In the genomic region with DNA sequence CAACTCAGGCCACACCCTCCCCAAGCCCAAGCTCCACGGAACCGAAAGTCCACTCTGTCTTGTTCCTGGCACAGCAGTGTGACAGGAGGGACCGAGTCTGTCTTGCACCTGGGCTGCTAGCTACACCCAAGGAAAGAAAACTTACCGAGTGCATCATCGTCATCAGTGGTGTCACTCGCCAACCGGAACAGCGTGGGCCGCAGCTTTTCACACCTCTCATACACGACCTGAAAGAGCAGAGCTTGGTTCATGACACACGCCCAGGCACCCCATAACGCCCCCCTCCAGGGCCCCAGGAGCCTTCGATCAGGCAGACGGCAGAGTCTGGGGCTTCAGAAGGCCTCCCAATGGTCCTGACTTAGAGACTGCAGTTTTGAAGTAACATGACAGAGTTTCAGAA, we compare ENCODE assay signal across 19 cellular contexts. TPM values are rescaled to one million over a fixed set of nuclear protein-coding genes. Genes with fewer than 3 reads are reported as not detected.
DNase-seq lines count a peak whose midpoint lies in the region; ATAC-seq and TF ChIP-seq lines count a peak whose summit lies in the region.
"Had no signal": no experiment of that assay in that cellular context is flagged by ENCODE, and none has a peak within 500 bp of the region (broad histone marks: within the 10 kb centered on the region; RNA-seq: fewer than 3 reads in every experiment).

No MANE protein-coding gene starts in this region.

- H3K36me3 Mint-ChIP-seq in T-cell (peaks cover 70% of the 10 kb centered on the region), glutamatergic neuron (ENCODE audit: unreplicated experiment) (no peaks in the 10 kb centered on the region)
- H3K36me3 Mint-ChIP-seq in activated naive CD8-positive, alpha-beta T cell treated with anti-CD3 and anti-CD28 coated beads, Interleukin-2, amount 50 U/mL, for 24 hours (ENCODE audit: low read depth) = peaks cover 47% of the 10 kb centered on the region
- H3K36me3 Mint-ChIP-seq in stimulated activated memory B cell treated with anti-CD40 and anti-IgM and Interleukin-4, amounts not matched to agents 10 μg/mL and 1 μg/mL and 100 μg/mL, for 72 hours = peaks cover 76% of the 10 kb centered on the region

- 89 to 93% methylated on average over 14 of the region's 14 CpGs for WGBS in lower leg skin, 2 donors

- POLR2A ChIA-PET in T-cell (lab: Charles Lee) = interaction anchor here (0.5 to 1.1 kb wide), 3 partner anchors 22 to 30 kb away, joined by 3 to 6 read pairs (median 5); no protein-coding TSS in a partner anchor

- ATAC-seq in T-cell (replicated peaks in 1 of 4) = peak in 3 of 4 experiments; percentile 31 to 85 (median 84)
- peak; percentile 62 for ATAC-seq in activated naive CD8-positive, alpha-beta T cell treated with anti-CD3 and anti-CD28 coated beads, Interleukin-2, amount 50 U/mL, for 24 hours
- ATAC-seq in stimulated activated memory B cell treated with anti-CD40 and anti-IgM and Interleukin-4, amounts not matched to agents 10 μg/mL and 1 μg/mL and 100 μg/mL, for 72 hours = peak; percentile 48
- ATAC-seq: A549, foreskin keratinocyte had no signal

- H3K4me1 Mint-ChIP-seq in T-cell (peaks cover 0 to 4% (median 3%) of the 10 kb centered on the region in 3 donors), glutamatergic neuron (ENCODE audit: low read depth, unreplicated experiment) (no peaks in the 10 kb centered on the region)
- peaks cover 5% of the 10 kb centered on the region for H3K4me1 Mint-ChIP-seq in activated naive CD8-positive, alpha-beta T cell treated with anti-CD3 and anti-CD28 coated beads, Interleukin-2, amount 50 U/mL, for 24 hours
- H3K4me1 Mint-ChIP-seq in stimulated activated memory B cell treated with anti-CD40 and anti-IgM and Interleukin-4, amounts not matched to agents 10 μg/mL and 1 μg/mL and 100 μg/mL, for 72 hours = peaks cover 6% of the 10 kb centered on the region
- H3K4me1 Mint-ChIP-seq: endodermal cell had no signal

- H3K27me3 Mint-ChIP-seq in T-cell (no peaks in the 10 kb centered on the region), glutamatergic neuron (ENCODE audit: unreplicated experiment) (no peaks in the 10 kb centered on the region)
- no peaks in the 10 kb centered on the region for H3K27me3 Mint-ChIP-seq in activated naive CD8-positive, alpha-beta T cell treated with anti-CD3 and anti-CD28 coated beads, Interleukin-2, amount 50 U/mL, for 24 hours
- no peaks in the 10 kb centered on the region for H3K27me3 Mint-ChIP-seq in stimulated activated memory B cell treated with anti-CD40 and anti-IgM and Interleukin-4, amounts not matched to agents 10 μg/mL and 1 μg/mL and 100 μg/mL, for 72 hours

- no peak for TF ChIP-seq POLR2A in lower leg skin (IDR thresholded peaks at IDR 0.05)

- peak overlapping the region in 2 of 3 donors; percentile 25 to 46 for H3K4me3 Mint-ChIP-seq in T-cell
- H3K4me3 Mint-ChIP-seq in activated naive CD8-positive, alpha-beta T cell treated with anti-CD3 and anti-CD28 coated beads, Interleukin-2, amount 50 U/mL, for 24 hours = no peak overlapping the region
- peak overlapping the region; percentile 49 for H3K4me3 Mint-ChIP-seq in stimulated activated memory B cell treated with anti-CD40 and anti-IgM and Interleukin-4, amounts not matched to agents 10 μg/mL and 1 μg/mL and 100 μg/mL, for 72 hours
- no peak overlapping the region for H3K4me3 Mint-ChIP-seq in glutamatergic neuron (ENCODE audit: unreplicated experiment)
- H3K4me3 Mint-ChIP-seq: endodermal cell had no signal

- H3K4me3 ChIP-seq in lower leg skin (ENCODE audit: low read depth, poor library complexity, severe bottlenecking) = no peak overlapping the region
- H3K4me3 ChIP-seq: A549, thyroid gland had no signal

- TF ChIP-seq CTCF in lower leg skin (IDR thresholded peaks at IDR 0.05) (no peak), glutamatergic neuron (IDR thresholded peaks at IDR 0.05; ENCODE audit: partially characterized antibody, unreplicated experiment) (no peak)

- DNase-seq in activated T-cell treated with anti-CD3 and anti-CD28 coated beads, Interleukin-2, amount 50 U/mL, for 1 hour = peak; percentile 44
- no peak for DNase-seq in activated T-cell treated with anti-CD3 and anti-CD28 coated beads for 4 hours
- DNase-seq in T-cell = peak in 33 of 34 experiments; percentile 2 to 75 (median 50)
- no peak for DNase-seq in activated naive CD8-positive, alpha-beta T cell treated with anti-CD3 and anti-CD28 coated beads, Interleukin-2, amount 50 U/mL, for 24 hours
- DNase-seq in lower leg skin (ENCODE audit: low spot score in 2 of 2) = no peak
- DNase-seq in foreskin melanocyte = no peak
- DNase-seq in glutamatergic neuron = no peak
- DNase-seq: brain microvascular endothelial cell, Calu3, endodermal cell, foreskin keratinocyte, mammary epithelial cell, NCI-H2029 treated with DMSO at 0.1 percent for 48 hours, NCI-H748 treated with DMSO at 0.1 percent for 48 hours, nucleus accumbens, small intestine, thyroid gland had no signal

- H3K9me3 Mint-ChIP-seq in T-cell (no peaks in the 10 kb centered on the region), glutamatergic neuron (ENCODE audit: unreplicated experiment) (no peaks in the 10 kb centered on the region)
- H3K9me3 Mint-ChIP-seq in activated naive CD8-positive, alpha-beta T cell treated with anti-CD3 and anti-CD28 coated beads, Interleukin-2, amount 50 U/mL, for 24 hours = no peaks in the 10 kb centered on the region
- no peaks in the 10 kb centered on the region for H3K9me3 Mint-ChIP-seq in stimulated activated memory B cell treated with anti-CD40 and anti-IgM and Interleukin-4, amounts not matched to agents 10 μg/mL and 1 μg/mL and 100 μg/mL, for 72 hours
- H3K9me3 Mint-ChIP-seq: endodermal cell had no signal

- intact Hi-C loops in lower leg skin (cut with DNase I; ENCODE audit: low total_unique reads) = no loop called here

- H3K27ac Mint-ChIP-seq in T-cell (peak overlapping the region; percentile 56 to 78), glutamatergic neuron (ENCODE audit: unreplicated experiment) (no peak overlapping the region)
- peak overlapping the region; percentile 31 for H3K27ac Mint-ChIP-seq in activated naive CD8-positive, alpha-beta T cell treated with anti-CD3 and anti-CD28 coated beads, Interleukin-2, amount 50 U/mL, for 24 hours
- H3K27ac Mint-ChIP-seq in stimulated activated memory B cell treated with anti-CD40 and anti-IgM and Interleukin-4, amounts not matched to agents 10 μg/mL and 1 μg/mL and 100 μg/mL, for 72 hours = peak overlapping the region; percentile 82
- H3K27ac Mint-ChIP-seq: endodermal cell had no signal

- CTCF ChIA-PET in T-cell (lab: Charles Lee) = interaction anchor here (0.8 to 1.0 kb wide), 2 partner anchors 22 to 111 kb away, joined by 3 read pairs; no protein-coding TSS in a partner anchor

RNA-seq across cellular contexts. Expression of a gene that starts 27.5 kb away (rescaled TPM):
- total RNA-seq in T-cell = 100 to 1,000 TPM in 2 of 5 donors, 10 to 100 TPM in 3; 84.0 to 146 (median 99.6) TPM
- 10 to 100 TPM; 40.7 to 80.4 (median 61.4) TPM for total RNA-seq in lower leg skin
- total RNA-seq in glutamatergic neuron (ENCODE audit: unreplicated experiment) = 51.6 TPM

RNA-seq across cellular contexts. Expression of a gene that starts 29.8 kb away (rescaled TPM):
- 10 to 100 TPM; 15.8 to 23.2 (median 22.4) TPM for total RNA-seq in T-cell
- 10 to 100 TPM; 17.5 to 22.6 (median 18.0) TPM for total RNA-seq in lower leg skin
- 12.7 TPM for total RNA-seq in glutamatergic neuron (ENCODE audit: unreplicated experiment)

Comparison
In these comparisons a context has a peak if more than half of its experiments do, and no peak if none do; other contexts are left out.
1. DNase-seq: peak in activated T-cell treated with anti-CD3 and anti-CD28 coated beads, Interleukin-2, amount 50 U/mL, for 1 hour (single experiment) and T-cell (33 of 34); none in activated T-cell treated with anti-CD3 and anti-CD28 coated beads for 4 hours (single experiment), activated naive CD8-positive, alpha-beta T cell treated with anti-CD3 and anti-CD28 coated beads, Interleukin-2, amount 50 U/mL, for 24 hours (single experiment), lower leg skin (0 of 2), foreskin melanocyte (single experiment) and glutamatergic neuron (single experiment).
2. H3K4me3 Mint-ChIP-seq: peak in T-cell (2 of 3) and stimulated activated memory B cell treated with anti-CD40 and anti-IgM and Interleukin-4, amounts not matched to agents 10 μg/mL and 1 μg/mL and 100 μg/mL, for 72 hours (single experiment); none in activated naive CD8-positive, alpha-beta T cell treated with anti-CD3 and anti-CD28 coated beads, Interleukin-2, amount 50 U/mL, for 24 hours (single experiment) and glutamatergic neuron (single experiment).
3. Peak in every context shown above with its lines, with median percentiles within 50 percentile points of each other: ATAC-seq.